Comparison of ENCODE assay signal across 1 cellular context in the genomic region with DNA sequence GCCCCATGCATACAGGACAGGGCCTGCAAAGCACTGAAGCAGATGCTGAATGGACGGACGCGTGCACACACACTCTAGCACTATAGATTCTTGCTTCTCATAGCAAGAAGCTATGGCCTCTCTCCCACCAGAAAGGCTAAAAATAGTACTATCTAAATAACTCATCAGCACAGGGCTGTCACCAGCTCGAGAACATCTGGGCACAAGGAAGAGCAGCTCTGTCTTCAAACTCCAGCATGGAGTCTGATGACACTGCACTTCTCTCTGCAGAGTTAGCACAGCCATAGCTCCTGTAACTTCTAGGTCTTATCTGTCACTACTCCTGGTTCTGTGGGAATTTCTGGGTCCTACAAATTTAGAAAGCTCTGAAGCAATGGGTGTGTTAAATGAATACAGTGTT.
TF ChIP-seq lines count a peak whose summit lies in the region.

No MANE protein-coding gene starts in this region.

TF ChIP-seq in K562, 482 proteins besides CTCF, POLR2A, EP300 and RAD21 (continued from another document):
- TF ChIP-seq, protein P1, sequence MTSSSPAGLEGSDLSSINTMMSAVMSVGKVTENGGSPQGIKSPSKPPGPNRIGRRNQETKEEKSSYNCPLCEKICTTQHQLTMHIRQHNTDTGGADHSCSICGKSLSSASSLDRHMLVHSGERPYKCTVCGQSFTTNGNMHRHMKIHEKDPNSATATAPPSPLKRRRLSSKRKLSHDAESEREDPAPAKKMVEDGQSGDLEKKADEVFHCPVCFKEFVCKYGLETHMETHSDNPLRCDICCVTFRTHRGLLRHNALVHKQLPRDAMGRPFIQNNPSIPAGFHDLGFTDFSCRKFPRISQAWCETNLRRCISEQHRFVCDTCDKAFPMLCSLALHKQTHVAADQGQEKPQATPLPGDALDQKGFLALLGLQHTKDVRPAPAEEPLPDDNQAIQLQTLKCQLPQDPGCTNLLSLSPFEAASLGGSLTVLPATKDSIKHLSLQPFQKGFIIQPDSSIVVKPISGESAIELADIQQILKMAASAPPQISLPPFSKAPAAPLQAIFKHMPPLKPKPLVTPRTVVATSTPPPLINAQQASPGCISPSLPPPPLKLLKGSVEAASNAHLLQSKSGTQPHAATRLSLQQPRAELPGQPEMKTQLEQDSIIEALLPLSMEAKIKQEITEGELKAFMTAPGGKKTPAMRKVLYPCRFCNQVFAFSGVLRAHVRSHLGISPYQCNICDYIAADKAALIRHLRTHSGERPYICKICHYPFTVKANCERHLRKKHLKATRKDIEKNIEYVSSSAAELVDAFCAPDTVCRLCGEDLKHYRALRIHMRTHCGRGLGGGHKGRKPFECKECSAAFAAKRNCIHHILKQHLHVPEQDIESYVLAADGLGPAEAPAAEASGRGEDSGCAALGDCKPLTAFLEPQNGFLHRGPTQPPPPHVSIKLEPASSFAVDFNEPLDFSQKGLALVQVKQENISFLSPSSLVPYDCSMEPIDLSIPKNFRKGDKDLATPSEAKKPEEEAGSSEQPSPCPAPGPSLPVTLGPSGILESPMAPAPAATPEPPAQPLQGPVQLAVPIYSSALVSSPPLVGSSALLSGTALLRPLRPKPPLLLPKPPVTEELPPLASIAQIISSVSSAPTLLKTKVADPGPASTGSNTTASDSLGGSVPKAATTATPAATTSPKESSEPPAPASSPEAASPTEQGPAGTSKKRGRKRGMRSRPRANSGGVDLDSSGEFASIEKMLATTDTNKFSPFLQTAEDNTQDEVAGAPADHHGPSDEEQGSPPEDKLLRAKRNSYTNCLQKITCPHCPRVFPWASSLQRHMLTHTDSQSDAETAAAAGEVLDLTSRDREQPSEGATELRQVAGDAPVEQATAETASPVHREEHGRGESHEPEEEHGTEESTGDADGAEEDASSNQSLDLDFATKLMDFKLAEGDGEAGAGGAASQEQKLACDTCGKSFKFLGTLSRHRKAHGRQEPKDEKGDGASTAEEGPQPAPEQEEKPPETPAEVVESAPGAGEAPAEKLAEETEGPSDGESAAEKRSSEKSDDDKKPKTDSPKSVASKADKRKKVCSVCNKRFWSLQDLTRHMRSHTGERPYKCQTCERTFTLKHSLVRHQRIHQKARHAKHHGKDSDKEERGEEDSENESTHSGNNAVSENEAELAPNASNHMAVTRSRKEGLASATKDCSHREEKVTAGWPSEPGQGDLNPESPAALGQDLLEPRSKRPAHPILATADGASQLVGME (CRISPR knock-in tag; IDR thresholded peaks at IDR 0.05) = no peak
- TF ChIP-seq, protein P2, sequence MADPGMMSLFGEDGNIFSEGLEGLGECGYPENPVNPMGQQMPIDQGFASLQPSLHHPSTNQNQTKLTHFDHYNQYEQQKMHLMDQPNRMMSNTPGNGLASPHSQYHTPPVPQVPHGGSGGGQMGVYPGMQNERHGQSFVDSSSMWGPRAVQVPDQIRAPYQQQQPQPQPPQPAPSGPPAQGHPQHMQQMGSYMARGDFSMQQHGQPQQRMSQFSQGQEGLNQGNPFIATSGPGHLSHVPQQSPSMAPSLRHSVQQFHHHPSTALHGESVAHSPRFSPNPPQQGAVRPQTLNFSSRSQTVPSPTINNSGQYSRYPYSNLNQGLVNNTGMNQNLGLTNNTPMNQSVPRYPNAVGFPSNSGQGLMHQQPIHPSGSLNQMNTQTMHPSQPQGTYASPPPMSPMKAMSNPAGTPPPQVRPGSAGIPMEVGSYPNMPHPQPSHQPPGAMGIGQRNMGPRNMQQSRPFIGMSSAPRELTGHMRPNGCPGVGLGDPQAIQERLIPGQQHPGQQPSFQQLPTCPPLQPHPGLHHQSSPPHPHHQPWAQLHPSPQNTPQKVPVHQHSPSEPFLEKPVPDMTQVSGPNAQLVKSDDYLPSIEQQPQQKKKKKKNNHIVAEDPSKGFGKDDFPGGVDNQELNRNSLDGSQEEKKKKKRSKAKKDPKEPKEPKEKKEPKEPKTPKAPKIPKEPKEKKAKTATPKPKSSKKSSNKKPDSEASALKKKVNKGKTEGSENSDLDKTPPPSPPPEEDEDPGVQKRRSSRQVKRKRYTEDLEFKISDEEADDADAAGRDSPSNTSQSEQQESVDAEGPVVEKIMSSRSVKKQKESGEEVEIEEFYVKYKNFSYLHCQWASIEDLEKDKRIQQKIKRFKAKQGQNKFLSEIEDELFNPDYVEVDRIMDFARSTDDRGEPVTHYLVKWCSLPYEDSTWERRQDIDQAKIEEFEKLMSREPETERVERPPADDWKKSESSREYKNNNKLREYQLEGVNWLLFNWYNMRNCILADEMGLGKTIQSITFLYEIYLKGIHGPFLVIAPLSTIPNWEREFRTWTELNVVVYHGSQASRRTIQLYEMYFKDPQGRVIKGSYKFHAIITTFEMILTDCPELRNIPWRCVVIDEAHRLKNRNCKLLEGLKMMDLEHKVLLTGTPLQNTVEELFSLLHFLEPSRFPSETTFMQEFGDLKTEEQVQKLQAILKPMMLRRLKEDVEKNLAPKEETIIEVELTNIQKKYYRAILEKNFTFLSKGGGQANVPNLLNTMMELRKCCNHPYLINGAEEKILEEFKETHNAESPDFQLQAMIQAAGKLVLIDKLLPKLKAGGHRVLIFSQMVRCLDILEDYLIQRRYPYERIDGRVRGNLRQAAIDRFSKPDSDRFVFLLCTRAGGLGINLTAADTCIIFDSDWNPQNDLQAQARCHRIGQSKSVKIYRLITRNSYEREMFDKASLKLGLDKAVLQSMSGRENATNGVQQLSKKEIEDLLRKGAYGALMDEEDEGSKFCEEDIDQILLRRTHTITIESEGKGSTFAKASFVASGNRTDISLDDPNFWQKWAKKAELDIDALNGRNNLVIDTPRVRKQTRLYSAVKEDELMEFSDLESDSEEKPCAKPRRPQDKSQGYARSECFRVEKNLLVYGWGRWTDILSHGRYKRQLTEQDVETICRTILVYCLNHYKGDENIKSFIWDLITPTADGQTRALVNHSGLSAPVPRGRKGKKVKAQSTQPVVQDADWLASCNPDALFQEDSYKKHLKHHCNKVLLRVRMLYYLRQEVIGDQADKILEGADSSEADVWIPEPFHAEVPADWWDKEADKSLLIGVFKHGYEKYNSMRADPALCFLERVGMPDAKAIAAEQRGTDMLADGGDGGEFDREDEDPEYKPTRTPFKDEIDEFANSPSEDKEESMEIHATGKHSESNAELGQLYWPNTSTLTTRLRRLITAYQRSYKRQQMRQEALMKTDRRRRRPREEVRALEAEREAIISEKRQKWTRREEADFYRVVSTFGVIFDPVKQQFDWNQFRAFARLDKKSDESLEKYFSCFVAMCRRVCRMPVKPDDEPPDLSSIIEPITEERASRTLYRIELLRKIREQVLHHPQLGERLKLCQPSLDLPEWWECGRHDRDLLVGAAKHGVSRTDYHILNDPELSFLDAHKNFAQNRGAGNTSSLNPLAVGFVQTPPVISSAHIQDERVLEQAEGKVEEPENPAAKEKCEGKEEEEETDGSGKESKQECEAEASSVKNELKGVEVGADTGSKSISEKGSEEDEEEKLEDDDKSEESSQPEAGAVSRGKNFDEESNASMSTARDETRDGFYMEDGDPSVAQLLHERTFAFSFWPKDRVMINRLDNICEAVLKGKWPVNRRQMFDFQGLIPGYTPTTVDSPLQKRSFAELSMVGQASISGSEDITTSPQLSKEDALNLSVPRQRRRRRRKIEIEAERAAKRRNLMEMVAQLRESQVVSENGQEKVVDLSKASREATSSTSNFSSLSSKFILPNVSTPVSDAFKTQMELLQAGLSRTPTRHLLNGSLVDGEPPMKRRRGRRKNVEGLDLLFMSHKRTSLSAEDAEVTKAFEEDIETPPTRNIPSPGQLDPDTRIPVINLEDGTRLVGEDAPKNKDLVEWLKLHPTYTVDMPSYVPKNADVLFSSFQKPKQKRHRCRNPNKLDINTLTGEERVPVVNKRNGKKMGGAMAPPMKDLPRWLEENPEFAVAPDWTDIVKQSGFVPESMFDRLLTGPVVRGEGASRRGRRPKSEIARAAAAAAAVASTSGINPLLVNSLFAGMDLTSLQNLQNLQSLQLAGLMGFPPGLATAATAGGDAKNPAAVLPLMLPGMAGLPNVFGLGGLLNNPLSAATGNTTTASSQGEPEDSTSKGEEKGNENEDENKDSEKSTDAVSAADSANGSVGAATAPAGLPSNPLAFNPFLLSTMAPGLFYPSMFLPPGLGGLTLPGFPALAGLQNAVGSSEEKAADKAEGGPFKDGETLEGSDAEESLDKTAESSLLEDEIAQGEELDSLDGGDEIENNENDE (IDR thresholded peaks at IDR 0.05; ENCODE audit: low read depth, low read length) = no peak
- TF ChIP-seq WHSC1 (IDR thresholded peaks at IDR 0.05; ENCODE audit: low read length) (no peak), NRF1 (conservative IDR thresholded peaks at IDR 0.05 in 1 of 2, IDR thresholded peaks at IDR 0.05 in 1 of 2) (no peak), MAFK (IDR thresholded peaks at IDR 0.05; ENCODE audit: low read length) (peak; percentile 34; the same call in 1 of the 2 replicates), THRAP3 (IDR thresholded peaks at IDR 0.05; ENCODE audit: borderline replicate concordance) (no peak), TOE1 (IDR thresholded peaks at IDR 0.05; ENCODE audit: borderline replicate concordance) (no peak), TOE1 (CRISPR knock-in tag; IDR thresholded peaks at IDR 0.05; ENCODE audit: borderline replicate concordance, low read depth) (no peak), RBFOX2 (IDR thresholded peaks at IDR 0.05; ENCODE audit: low read depth, low read length) (no peak), EGR1 (conservative IDR thresholded peaks at IDR 0.05) (no peak), SIRT6 (IDR thresholded peaks at IDR 0.05; ENCODE audit: low read depth, low read length) (no peak), ZEB2 (IDR thresholded peaks at IDR 0.05) (no peak), MEF2D (tag; conservative IDR thresholded peaks at IDR 0.05; ENCODE audit: low read depth) (peak; percentile 88), HLTF (IDR thresholded peaks at IDR 0.05) (no peak), PHF8 (IDR thresholded peaks at IDR 0.05; ENCODE audit: borderline replicate concordance, low read length) (no peak)
- TF ChIP-seq, protein P3, sequence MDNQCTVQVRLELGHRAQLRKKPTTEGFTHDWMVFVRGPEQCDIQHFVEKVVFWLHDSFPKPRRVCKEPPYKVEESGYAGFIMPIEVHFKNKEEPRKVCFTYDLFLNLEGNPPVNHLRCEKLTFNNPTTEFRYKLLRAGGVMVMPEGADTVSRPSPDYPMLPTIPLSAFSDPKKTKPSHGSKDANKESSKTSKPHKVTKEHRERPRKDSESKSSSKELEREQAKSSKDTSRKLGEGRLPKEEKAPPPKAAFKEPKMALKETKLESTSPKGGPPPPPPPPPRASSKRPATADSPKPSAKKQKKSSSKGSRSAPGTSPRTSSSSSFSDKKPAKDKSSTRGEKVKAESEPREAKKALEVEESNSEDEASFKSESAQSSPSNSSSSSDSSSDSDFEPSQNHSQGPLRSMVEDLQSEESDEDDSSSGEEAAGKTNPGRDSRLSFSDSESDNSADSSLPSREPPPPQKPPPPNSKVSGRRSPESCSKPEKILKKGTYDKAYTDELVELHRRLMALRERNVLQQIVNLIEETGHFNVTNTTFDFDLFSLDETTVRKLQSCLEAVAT (IDR thresholded peaks at IDR 0.05) = no peak
- TF ChIP-seq, protein P4, sequence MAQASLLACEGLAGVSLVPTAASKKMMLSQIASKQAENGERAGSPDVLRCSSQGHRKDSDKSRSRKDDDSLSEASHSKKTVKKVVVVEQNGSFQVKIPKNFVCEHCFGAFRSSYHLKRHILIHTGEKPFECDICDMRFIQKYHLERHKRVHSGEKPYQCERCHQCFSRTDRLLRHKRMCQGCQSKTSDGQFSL (CRISPR knock-in tag; IDR thresholded peaks at IDR 0.05) = no peak
- TF ChIP-seq, protein P4 (tag; IDR thresholded peaks at IDR 0.05) = no peak
- TF ChIP-seq, protein P5, sequence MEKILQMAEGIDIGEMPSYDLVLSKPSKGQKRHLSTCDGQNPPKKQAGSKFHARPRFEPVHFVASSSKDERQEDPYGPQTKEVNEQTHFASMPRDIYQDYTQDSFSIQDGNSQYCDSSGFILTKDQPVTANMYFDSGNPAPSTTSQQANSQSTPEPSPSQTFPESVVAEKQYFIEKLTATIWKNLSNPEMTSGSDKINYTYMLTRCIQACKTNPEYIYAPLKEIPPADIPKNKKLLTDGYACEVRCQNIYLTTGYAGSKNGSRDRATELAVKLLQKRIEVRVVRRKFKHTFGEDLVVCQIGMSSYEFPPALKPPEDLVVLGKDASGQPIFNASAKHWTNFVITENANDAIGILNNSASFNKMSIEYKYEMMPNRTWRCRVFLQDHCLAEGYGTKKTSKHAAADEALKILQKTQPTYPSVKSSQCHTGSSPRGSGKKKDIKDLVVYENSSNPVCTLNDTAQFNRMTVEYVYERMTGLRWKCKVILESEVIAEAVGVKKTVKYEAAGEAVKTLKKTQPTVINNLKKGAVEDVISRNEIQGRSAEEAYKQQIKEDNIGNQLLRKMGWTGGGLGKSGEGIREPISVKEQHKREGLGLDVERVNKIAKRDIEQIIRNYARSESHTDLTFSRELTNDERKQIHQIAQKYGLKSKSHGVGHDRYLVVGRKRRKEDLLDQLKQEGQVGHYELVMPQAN (IDR thresholded peaks at IDR 0.05; ENCODE audit: borderline replicate concordance) = no peak
